ENCODE assay signal across 9 cellular contexts in the genomic region with DNA sequence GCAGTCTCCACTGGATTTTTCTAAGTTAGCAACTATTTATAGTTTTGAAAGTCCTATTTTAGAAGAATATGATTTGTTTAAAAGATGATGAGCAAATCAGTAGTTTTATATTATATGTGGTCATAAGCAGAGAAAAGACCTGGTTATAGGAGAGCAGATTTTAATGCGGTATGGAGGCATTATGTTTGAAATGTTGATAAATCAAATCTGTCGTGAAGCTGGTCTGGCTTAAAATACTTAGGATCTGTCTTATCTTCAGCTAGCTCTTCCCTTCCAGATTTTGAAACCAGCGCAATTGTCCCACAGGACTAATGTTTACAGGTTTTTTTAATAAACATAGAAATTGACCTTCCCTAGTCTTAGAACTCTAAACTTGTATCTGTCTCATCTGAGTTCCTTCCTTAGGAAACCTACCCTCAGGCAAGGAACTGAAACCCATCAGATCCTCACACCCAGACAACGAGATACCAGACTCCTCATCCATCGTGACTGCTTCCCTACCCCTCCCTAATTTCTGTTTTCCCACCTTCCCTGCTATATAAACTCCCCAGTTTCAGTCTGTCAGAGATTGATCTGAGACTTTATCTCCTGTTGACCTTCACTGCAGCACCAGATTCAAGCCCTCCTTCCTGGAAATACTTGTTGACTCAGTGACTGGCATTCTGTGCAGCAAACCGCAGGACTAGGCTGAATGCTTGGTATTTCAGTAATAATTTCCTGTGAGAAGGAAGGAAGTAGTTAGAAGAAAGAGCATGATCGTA. TPM values are rescaled to one million over a fixed set of nuclear protein-coding genes. Genes with fewer than 3 reads are reported as not detected.
DNase-seq lines count a peak whose midpoint lies in the region; ATAC-seq and TF ChIP-seq lines count a peak whose summit lies in the region.
"Had no signal": no experiment of that assay in that cellular context is flagged by ENCODE, and none has a peak within 500 bp of the region (broad histone marks: within the 10 kb centered on the region; RNA-seq: fewer than 3 reads in every experiment).

No MANE protein-coding gene starts in this region.

- intact Hi-C loops in Caco-2 (cut with micrococcal nuclease; ENCODE audit: unreplicated experiment) = no loop called here

- H3K4me1 ChIP-seq in Caco-2 = peaks cover 36% of the 10 kb centered on the region
- H3K4me1 ChIP-seq: SJSA1 had no signal

- peak; percentile 68 for ATAC-seq in activated naive CD8-positive, alpha-beta T cell treated with anti-CD3 and anti-CD28 coated beads, Interleukin-2, amount 10 ng/mL, durations not matched to agents 7 days and 5 days (ENCODE audit: low read depth)
- ATAC-seq in HG03039 (IDR thresholded peaks at IDR 0.05; ENCODE audit: unreplicated experiment) = no peak
- ATAC-seq in GM21723 (IDR thresholded peaks at IDR 0.05; ENCODE audit: unreplicated experiment) = no peak

- peak in 1 of 2 experiments; percentile 46 for DNase-seq in Caco-2
- DNase-seq in MV-4-11 (lab: John Stamatoyannopoulos, UW) = peak; percentile 80
- DNase-seq in activated naive CD8-positive, alpha-beta T cell treated with anti-CD3 and anti-CD28 coated beads, Interleukin-2, amount 10 ng/mL, durations not matched to agents 7 days and 5 days = no peak
- DNase-seq in mucosa of gallbladder (ENCODE audit: low spot score) = peak; percentile 18
- DNase-seq in D341Med (ENCODE audit: low spot score) = no peak
- DNase-seq in NCI-H1436 (lab: John Stamatoyannopoulos, UW) = no peak

- BruUV-seq in Caco-2 (replicated peaks; lab: Mats Ljungman, UMichigan) = no TSS peak

- no peaks in the 10 kb centered on the region for H3K36me3 Mint-ChIP-seq in Caco-2 (ENCODE audit: insufficient read depth, unreplicated experiment)
- peaks cover 3% of the 10 kb centered on the region for H3K36me3 Mint-ChIP-seq in activated naive CD8-positive, alpha-beta T cell treated with anti-CD3 and anti-CD28 coated beads, Interleukin-2, amount 10 ng/mL, durations not matched to agents 7 days and 5 days

- no peaks in the 10 kb centered on the region for H3K27me3 Mint-ChIP-seq in Caco-2 (ENCODE audit: insufficient read depth, unreplicated experiment)
- H3K27me3 Mint-ChIP-seq in activated naive CD8-positive, alpha-beta T cell treated with anti-CD3 and anti-CD28 coated beads, Interleukin-2, amount 10 ng/mL, durations not matched to agents 7 days and 5 days = no peaks in the 10 kb centered on the region

- no peaks in the 10 kb centered on the region for H3K9me3 Mint-ChIP-seq in Caco-2 (ENCODE audit: unreplicated experiment)
- H3K9me3 Mint-ChIP-seq in activated naive CD8-positive, alpha-beta T cell treated with anti-CD3 and anti-CD28 coated beads, Interleukin-2, amount 10 ng/mL, durations not matched to agents 7 days and 5 days = peaks cover 1% of the 10 kb centered on the region

- no peaks in the 10 kb centered on the region for H3K27me3 ChIP-seq in Caco-2 (replicated peaks; ENCODE audit: control insufficient read depth, insufficient read depth, low read length)
- H3K27me3 ChIP-seq: SJSA1 had no signal

- H3K9me3 ChIP-seq in Caco-2 = no peaks in the 10 kb centered on the region; the same call in 1 of the 2 replicates
- H3K9me3 ChIP-seq: SJSA1 had no signal

- H3K4me3 Mint-ChIP-seq in Caco-2 (ENCODE audit: unreplicated experiment) = no peak overlapping the region
- peak overlapping the region; percentile 36 for H3K4me3 Mint-ChIP-seq in activated naive CD8-positive, alpha-beta T cell treated with anti-CD3 and anti-CD28 coated beads, Interleukin-2, amount 10 ng/mL, durations not matched to agents 7 days and 5 days

- POLR2A ChIA-PET in Caco-2 (lab: Charles Lee) = no interaction called here
- POLR2A ChIA-PET in activated naive CD8-positive, alpha-beta T cell treated with anti-CD3 and anti-CD28 coated beads, Interleukin-2, amount 10 ng/mL, durations not matched to agents 7 days and 5 days (lab: Charles Lee) = no interaction called here

- peaks cover 27% of the 10 kb centered on the region for H3K4me1 Mint-ChIP-seq in Caco-2 (ENCODE audit: low read depth, unreplicated experiment)
- H3K4me1 Mint-ChIP-seq in activated naive CD8-positive, alpha-beta T cell treated with anti-CD3 and anti-CD28 coated beads, Interleukin-2, amount 10 ng/mL, durations not matched to agents 7 days and 5 days = peaks cover 28% of the 10 kb centered on the region

- H3K4me3 ChIP-seq in Caco-2 (ENCODE audit: low read depth, low read length) = no peak overlapping the region
- H3K4me3 ChIP-seq: SJSA1 had no signal

- CTCF ChIA-PET in Caco-2 (lab: Charles Lee) = no interaction called here

- TF ChIP-seq CTCF in Caco-2 (IDR thresholded peaks at IDR 0.05; ENCODE audit: insufficient read depth in 1 of 2, low read depth in 1 of 2, low read length in 1 of 2, severe bottlenecking in 1 of 2, unreplicated experiment in 1 of 2) = no peak

- H3K36me3 ChIP-seq in Caco-2 (ENCODE audit: control insufficient read depth, insufficient read depth, low read length) = no peaks in the 10 kb centered on the region
- H3K36me3 ChIP-seq: SJSA1 had no signal

- peak overlapping the region; percentile 15 for H3K27ac Mint-ChIP-seq in Caco-2 (ENCODE audit: unreplicated experiment)
- H3K27ac Mint-ChIP-seq in activated naive CD8-positive, alpha-beta T cell treated with anti-CD3 and anti-CD28 coated beads, Interleukin-2, amount 10 ng/mL, durations not matched to agents 7 days and 5 days = peak overlapping the region; percentile 69

RNA-seq across cellular contexts. Expression of gene CXCL17, which starts 37.8 kb away (rescaled TPM):
- total RNA-seq in Caco-2 (2022) = 1.1 and 1.3 TPM in 2 replicates
- total RNA-seq in activated naive CD8-positive, alpha-beta T cell treated with anti-CD3 and anti-CD28 coated beads, Interleukin-2, amount 10 ng/mL, durations not matched to agents 7 days and 5 days = not detected
- total RNA-seq in mucosa of gallbladder = 2.1 TPM
- total RNA-seq: SJSA1 had no signal

RNA-seq across cellular contexts. Expression of gene CEACAM1, which starts 47.8 kb away (rescaled TPM):
- total RNA-seq in Caco-2 (2022) = 7.1 and 9.9 TPM in 2 replicates
- total RNA-seq in activated naive CD8-positive, alpha-beta T cell treated with anti-CD3 and anti-CD28 coated beads, Interleukin-2, amount 10 ng/mL, durations not matched to agents 7 days and 5 days = 10 to 100 TPM; 34.2 to 38.3 TPM
- 19.5 TPM for total RNA-seq in mucosa of gallbladder
- total RNA-seq: SJSA1 had no signal

RNA-seq across cellular contexts. Expression of gene LIPE, which starts 53.3 kb away (rescaled TPM):
- total RNA-seq in Caco-2 (2022) (20.0 and 21.7 TPM in 2 replicates), mucosa of gallbladder (20.9 TPM)
- 10 to 100 TPM; 34.6 to 35.1 TPM for total RNA-seq in activated naive CD8-positive, alpha-beta T cell treated with anti-CD3 and anti-CD28 coated beads, Interleukin-2, amount 10 ng/mL, durations not matched to agents 7 days and 5 days

Comparison
In these comparisons a context has a peak if more than half of its experiments do, and no peak if none do; other contexts are left out.
1. DNase-seq: peak in MV-4-11 (single experiment) and mucosa of gallbladder (single experiment); none in activated naive CD8-positive, alpha-beta T cell treated with anti-CD3 and anti-CD28 coated beads, Interleukin-2, amount 10 ng/mL, durations not matched to agents 7 days and 5 days (single experiment), D341Med (single experiment) and NCI-H1436 (single experiment).